1 cellular context compared by ENCODE assay signal in the genomic region with DNA sequence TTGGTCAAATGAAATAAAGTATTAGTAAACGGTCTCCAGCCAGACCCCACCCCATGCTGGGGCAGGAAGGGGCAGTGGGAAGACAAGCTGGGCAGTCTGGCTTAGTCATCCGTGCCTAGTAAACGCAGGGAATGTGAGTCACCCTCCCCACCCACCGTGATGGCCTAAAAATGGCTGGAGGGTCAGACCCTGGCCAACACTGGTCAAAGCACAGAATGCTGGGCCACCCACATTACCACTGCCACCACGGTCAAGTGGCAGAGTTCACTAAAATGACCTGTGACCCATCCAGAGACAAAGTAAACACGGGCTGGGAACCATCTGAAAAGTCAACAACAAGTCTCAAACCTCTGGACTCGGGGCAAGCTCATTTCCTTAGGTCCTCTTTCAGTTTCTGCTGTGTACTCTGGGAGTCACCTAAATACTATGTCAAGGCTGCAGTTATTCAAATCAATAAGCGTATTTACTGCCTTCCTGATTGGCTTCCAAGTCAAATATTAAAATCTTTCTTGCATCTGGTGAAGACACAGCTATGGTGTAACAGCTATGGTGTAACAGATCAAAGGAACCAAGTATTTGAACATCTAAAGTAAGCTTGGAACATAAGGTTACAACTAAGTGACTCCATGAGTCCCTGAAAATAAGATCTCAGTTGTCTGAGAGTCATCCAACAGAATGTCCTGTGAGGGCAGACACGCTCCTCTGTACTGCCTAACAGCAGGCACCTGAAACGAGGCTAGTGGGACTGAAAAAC.
TF ChIP-seq lines count a peak whose summit lies in the region.

No MANE protein-coding gene starts in this region.

TF ChIP-seq in HepG2, 621 proteins besides CTCF, POLR2A, EP300 and RAD21 (continued from another document and continues in another):
- TF ChIP-seq, protein P1, sequence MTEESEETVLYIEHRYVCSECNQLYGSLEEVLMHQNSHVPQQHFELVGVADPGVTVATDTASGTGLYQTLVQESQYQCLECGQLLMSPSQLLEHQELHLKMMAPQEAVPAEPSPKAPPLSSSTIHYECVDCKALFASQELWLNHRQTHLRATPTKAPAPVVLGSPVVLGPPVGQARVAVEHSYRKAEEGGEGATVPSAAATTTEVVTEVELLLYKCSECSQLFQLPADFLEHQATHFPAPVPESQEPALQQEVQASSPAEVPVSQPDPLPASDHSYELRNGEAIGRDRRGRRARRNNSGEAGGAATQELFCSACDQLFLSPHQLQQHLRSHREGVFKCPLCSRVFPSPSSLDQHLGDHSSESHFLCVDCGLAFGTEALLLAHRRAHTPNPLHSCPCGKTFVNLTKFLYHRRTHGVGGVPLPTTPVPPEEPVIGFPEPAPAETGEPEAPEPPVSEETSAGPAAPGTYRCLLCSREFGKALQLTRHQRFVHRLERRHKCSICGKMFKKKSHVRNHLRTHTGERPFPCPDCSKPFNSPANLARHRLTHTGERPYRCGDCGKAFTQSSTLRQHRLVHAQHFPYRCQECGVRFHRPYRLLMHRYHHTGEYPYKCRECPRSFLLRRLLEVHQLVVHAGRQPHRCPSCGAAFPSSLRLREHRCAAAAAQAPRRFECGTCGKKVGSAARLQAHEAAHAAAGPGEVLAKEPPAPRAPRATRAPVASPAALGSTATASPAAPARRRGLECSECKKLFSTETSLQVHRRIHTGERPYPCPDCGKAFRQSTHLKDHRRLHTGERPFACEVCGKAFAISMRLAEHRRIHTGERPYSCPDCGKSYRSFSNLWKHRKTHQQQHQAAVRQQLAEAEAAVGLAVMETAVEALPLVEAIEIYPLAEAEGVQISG (CRISPR knock-in tag; IDR thresholded peaks at IDR 0.05), result peak; percentile 86
- peak; percentile 91 for TF ChIP-seq ZNF264 (CRISPR knock-in tag; IDR thresholded peaks at IDR 0.05)
- TF ChIP-seq ISL2 (CRISPR knock-in tag; IDR thresholded peaks at IDR 0.05), result peak; percentile 98
- TF ChIP-seq SYNCRIP (IDR thresholded peaks at IDR 0.05; ENCODE audit: insufficient read depth, low read depth, low read length), result no peak
- TF ChIP-seq, protein P2, sequence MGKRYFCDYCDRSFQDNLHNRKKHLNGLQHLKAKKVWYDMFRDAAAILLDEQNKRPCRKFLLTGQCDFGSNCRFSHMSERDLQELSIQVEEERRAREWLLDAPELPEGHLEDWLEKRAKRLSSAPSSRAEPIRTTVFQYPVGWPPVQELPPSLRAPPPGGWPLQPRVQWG (CRISPR knock-in tag; IDR thresholded peaks at IDR 0.05; ENCODE audit: borderline replicate concordance, low read depth), result no peak
- peak; percentile 56; the same call in 1 of the 2 replicates for TF ChIP-seq ZNF891 (CRISPR knock-in tag; IDR thresholded peaks at IDR 0.05)
- TF ChIP-seq NR2F1 (CRISPR knock-in tag; IDR thresholded peaks at IDR 0.05), result peak; percentile 99 to 100
- TF ChIP-seq NCOA5 (CRISPR knock-in tag; IDR thresholded peaks at IDR 0.05), result no peak
- peak; percentile 74 for TF ChIP-seq NFYC (CRISPR knock-in tag; IDR thresholded peaks at IDR 0.05)
- peak; percentile 77; the same call in 1 of the 2 replicates for TF ChIP-seq TOE1 (CRISPR knock-in tag; IDR thresholded peaks at IDR 0.05)
- TF ChIP-seq, protein P3, sequence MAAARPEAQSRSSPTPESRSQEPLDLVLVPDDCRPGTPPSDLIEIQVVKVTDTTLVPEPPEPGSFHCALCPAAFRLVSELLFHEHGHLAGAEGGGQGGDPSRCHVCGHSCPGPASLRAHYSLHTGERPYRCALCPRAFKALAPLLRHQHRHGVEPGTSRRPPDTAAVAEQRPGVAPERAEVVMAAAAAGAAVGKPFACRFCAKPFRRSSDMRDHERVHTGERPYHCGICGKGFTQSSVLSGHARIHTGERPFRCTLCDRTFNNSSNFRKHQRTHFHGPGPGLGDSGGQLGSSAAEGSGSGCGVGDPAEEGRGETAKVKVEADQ (CRISPR knock-in tag; IDR thresholded peaks at IDR 0.05; ENCODE audit: borderline replicate concordance), result peak; percentile 72; the same call in 1 of the 2 replicates
- TF ChIP-seq ATF7 (IDR thresholded peaks at IDR 0.05), result peak; percentile 81
- peak; percentile 93 for TF ChIP-seq ATF7 (CRISPR knock-in tag; IDR thresholded peaks at IDR 0.05)
- TF ChIP-seq ZNF441 (CRISPR knock-in tag; IDR thresholded peaks at IDR 0.05; ENCODE audit: borderline replicate concordance), result no peak
- TF ChIP-seq REXO4 (CRISPR knock-in tag; IDR thresholded peaks at IDR 0.05; ENCODE audit: borderline replicate concordance), result peak; percentile 33; the same call in 1 of the 2 replicates
- peak; percentile 98 for TF ChIP-seq JUNB (CRISPR knock-in tag; IDR thresholded peaks at IDR 0.05; ENCODE audit: borderline replicate concordance)
- TF ChIP-seq, protein P4, sequence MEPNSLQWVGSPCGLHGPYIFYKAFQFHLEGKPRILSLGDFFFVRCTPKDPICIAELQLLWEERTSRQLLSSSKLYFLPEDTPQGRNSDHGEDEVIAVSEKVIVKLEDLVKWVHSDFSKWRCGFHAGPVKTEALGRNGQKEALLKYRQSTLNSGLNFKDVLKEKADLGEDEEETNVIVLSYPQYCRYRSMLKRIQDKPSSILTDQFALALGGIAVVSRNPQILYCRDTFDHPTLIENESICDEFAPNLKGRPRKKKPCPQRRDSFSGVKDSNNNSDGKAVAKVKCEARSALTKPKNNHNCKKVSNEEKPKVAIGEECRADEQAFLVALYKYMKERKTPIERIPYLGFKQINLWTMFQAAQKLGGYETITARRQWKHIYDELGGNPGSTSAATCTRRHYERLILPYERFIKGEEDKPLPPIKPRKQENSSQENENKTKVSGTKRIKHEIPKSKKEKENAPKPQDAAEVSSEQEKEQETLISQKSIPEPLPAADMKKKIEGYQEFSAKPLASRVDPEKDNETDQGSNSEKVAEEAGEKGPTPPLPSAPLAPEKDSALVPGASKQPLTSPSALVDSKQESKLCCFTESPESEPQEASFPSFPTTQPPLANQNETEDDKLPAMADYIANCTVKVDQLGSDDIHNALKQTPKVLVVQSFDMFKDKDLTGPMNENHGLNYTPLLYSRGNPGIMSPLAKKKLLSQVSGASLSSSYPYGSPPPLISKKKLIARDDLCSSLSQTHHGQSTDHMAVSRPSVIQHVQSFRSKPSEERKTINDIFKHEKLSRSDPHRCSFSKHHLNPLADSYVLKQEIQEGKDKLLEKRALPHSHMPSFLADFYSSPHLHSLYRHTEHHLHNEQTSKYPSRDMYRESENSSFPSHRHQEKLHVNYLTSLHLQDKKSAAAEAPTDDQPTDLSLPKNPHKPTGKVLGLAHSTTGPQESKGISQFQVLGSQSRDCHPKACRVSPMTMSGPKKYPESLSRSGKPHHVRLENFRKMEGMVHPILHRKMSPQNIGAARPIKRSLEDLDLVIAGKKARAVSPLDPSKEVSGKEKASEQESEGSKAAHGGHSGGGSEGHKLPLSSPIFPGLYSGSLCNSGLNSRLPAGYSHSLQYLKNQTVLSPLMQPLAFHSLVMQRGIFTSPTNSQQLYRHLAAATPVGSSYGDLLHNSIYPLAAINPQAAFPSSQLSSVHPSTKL (CRISPR knock-in tag; IDR thresholded peaks at IDR 0.05), result peak; percentile 95
- no peak; the same call in 1 of the 2 replicates for TF ChIP-seq ZSCAN31 (CRISPR knock-in tag; IDR thresholded peaks at IDR 0.05; ENCODE audit: low read depth)
- TF ChIP-seq ZNF619 (CRISPR knock-in tag; IDR thresholded peaks at IDR 0.05), result no peak
- no peak for TF ChIP-seq ZNF260 (CRISPR knock-in tag; IDR thresholded peaks at IDR 0.05; ENCODE audit: borderline replicate concordance, low read depth)
- TF ChIP-seq NR3C1 (CRISPR knock-in tag; IDR thresholded peaks at IDR 0.05), result no peak
- no peak for TF ChIP-seq SCMH1 (CRISPR knock-in tag; IDR thresholded peaks at IDR 0.05; ENCODE audit: borderline replicate concordance)
- TF ChIP-seq TMF1 (CRISPR knock-in tag; IDR thresholded peaks at IDR 0.05; ENCODE audit: low read depth), result peak; percentile 40; the same call in 1 of the 2 replicates
- TF ChIP-seq DR1 (CRISPR knock-in tag; IDR thresholded peaks at IDR 0.05), result peak; percentile 57; the same call in 1 of the 2 replicates
- no peak for TF ChIP-seq PLRG1 (conservative IDR thresholded peaks at IDR 0.05)
- no peak for TF ChIP-seq KLF15 (CRISPR knock-in tag; IDR thresholded peaks at IDR 0.05; ENCODE audit: borderline replicate concordance)
- TF ChIP-seq KAT7 (CRISPR knock-in tag; IDR thresholded peaks at IDR 0.05; ENCODE audit: borderline replicate concordance), result 0 out of 2 replicates have a peak, but pooled peaks have one; percentile 49
- TF ChIP-seq ZNF10 (CRISPR knock-in tag; IDR thresholded peaks at IDR 0.05; ENCODE audit: borderline replicate concordance, low read depth), result no peak
- no peak for TF ChIP-seq NBN (conservative IDR thresholded peaks at IDR 0.05)
- TF ChIP-seq, protein P5, sequence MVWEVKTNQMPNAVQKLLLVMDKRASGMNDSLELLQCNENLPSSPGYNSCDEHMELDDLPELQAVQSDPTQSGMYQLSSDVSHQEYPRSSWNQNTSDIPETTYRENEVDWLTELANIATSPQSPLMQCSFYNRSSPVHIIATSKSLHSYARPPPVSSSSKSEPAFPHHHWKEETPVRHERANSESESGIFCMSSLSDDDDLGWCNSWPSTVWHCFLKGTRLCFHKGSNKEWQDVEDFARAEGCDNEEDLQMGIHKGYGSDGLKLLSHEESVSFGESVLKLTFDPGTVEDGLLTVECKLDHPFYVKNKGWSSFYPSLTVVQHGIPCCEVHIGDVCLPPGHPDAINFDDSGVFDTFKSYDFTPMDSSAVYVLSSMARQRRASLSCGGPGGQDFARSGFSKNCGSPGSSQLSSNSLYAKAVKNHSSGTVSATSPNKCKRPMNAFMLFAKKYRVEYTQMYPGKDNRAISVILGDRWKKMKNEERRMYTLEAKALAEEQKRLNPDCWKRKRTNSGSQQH (CRISPR knock-in tag; IDR thresholded peaks at IDR 0.05; ENCODE audit: low read depth), result peak; percentile 72; the same call in 1 of the 2 replicates
- TF ChIP-seq ZNF331 (CRISPR knock-in tag; IDR thresholded peaks at IDR 0.05), result peak; percentile 76; the same call in 1 of the 2 replicates
- peak; percentile 87 for TF ChIP-seq ZSCAN9 (CRISPR knock-in tag; IDR thresholded peaks at IDR 0.05; ENCODE audit: borderline replicate concordance)
- no peak for TF ChIP-seq ZNF383 (CRISPR knock-in tag; IDR thresholded peaks at IDR 0.05; ENCODE audit: borderline replicate concordance)
- TF ChIP-seq ZNF788 (CRISPR knock-in tag; IDR thresholded peaks at IDR 0.05; ENCODE audit: borderline replicate concordance), result peak; percentile 92; the same call in 1 of the 2 replicates
- TF ChIP-seq ETV5 (CRISPR knock-in tag; IDR thresholded peaks at IDR 0.05; ENCODE audit: borderline replicate concordance), result peak; percentile 84
- peak; percentile 50 for TF ChIP-seq PHF8 (CRISPR knock-in tag; IDR thresholded peaks at IDR 0.05)
- TF ChIP-seq, protein P6, sequence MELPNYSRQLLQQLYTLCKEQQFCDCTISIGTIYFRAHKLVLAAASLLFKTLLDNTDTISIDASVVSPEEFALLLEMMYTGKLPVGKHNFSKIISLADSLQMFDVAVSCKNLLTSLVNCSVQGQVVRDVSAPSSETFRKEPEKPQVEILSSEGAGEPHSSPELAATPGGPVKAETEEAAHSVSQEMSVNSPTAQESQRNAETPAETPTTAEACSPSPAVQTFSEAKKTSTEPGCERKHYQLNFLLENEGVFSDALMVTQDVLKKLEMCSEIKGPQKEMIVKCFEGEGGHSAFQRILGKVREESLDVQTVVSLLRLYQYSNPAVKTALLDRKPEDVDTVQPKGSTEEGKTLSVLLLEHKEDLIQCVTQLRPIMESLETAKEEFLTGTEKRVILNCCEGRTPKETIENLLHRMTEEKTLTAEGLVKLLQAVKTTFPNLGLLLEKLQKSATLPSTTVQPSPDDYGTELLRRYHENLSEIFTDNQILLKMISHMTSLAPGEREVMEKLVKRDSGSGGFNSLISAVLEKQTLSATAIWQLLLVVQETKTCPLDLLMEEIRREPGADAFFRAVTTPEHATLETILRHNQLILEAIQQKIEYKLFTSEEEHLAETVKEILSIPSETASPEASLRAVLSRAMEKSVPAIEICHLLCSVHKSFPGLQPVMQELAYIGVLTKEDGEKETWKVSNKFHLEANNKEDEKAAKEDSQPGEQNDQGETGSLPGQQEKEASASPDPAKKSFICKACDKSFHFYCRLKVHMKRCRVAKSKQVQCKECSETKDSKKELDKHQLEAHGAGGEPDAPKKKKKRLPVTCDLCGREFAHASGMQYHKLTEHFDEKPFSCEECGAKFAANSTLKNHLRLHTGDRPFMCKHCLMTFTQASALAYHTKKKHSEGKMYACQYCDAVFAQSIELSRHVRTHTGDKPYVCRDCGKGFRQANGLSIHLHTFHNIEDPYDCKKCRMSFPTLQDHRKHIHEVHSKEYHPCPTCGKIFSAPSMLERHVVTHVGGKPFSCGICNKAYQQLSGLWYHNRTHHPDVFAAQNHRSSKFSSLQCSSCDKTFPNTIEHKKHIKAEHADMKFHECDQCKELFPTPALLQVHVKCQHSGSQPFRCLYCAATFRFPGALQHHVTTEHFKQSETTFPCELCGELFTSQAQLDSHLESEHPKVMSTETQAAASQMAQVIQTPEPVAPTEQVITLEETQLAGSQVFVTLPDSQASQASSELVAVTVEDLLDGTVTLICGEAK (IDR thresholded peaks at IDR 0.05), result no peak
- TF ChIP-seq, protein P6 (CRISPR knock-in tag; IDR thresholded peaks at IDR 0.05), result peak; percentile 39; the same call in 1 of the 2 replicates
